In the genomic region with DNA sequence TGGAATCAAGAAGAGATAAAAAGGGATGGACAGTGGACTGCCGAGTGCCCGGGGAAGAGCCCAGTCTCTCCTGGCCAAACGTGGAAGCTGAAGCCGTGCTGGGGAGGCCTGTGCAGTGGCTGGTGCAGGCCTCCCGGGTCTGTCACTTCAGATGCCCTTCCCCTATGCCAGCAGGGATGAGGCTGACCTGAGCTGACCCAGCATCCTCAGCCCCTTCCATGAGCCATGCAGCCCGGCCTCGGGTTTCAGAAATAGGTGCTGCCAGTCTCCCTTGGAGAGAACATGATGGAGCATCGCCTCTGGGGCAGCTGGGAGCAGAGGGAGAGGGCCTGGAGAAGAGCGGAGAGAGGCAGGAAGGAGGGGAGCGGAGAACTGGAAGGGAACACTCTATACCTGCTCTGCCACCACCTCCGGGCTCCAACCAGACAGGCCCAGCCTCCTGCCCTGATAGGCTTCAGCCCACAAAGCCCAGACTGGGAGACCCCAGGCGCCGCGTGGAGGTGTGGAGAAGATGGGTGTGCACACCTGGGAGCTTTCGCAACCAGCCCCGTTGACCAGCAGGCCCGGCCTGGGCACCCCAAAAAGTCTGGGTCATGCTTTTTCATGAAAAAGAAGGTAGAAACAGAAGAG, we compare ENCODE assay signal across 16 cellular contexts.
"Had no signal": no experiment of that assay in that cellular context is flagged by ENCODE, and none has a peak within 500 bp of the region (broad histone marks: within the 10 kb centered on the region; RNA-seq: fewer than 3 reads in every experiment).

No MANE protein-coding gene starts in this region.

- H3K4me3 ChIP-seq: breast epithelium, left ventricle myocardium inferior, mucosa of descending colon had no signal

- ATAC-seq: activated CD8-positive, alpha-beta T cell treated with anti-CD3 and anti-CD28 coated beads for 36 hours; mucosa of descending colon had no signal

- H3K4me1 ChIP-seq: breast epithelium, left ventricle myocardium inferior, parathyroid adenoma had no signal

- DNase-seq: activated CD4-positive, alpha-beta T cell treated with anti-CD3 and anti-CD28 coated beads, Interleukin-2, amount 10 ng/mL, durations not matched to agents 24 days and 14 days; activated CD8-positive, alpha-beta T cell treated with anti-CD3 and anti-CD28 coated beads for 36 hours; activated naive CD4-positive, alpha-beta T cell treated with anti-CD3 and anti-CD28 coated beads for 36 hours; activated T-cell treated with anti-CD3 and anti-CD28 coated beads, Interleukin-2, amount 50 U/mL, for 24 hours; cortex of kidney; erythroblast; foreskin melanocyte; left ventricle myocardium inferior; mesenchymal stem cell; naive B cell; SK-N-SH; T1000; trophoblast cell had no signal

- H3K9me3 ChIP-seq: mucosa of descending colon, SK-N-SH had no signal

- H3K36me3 ChIP-seq: breast epithelium, left ventricle myocardium inferior had no signal

- H3K27ac ChIP-seq: breast epithelium, left ventricle myocardium inferior, parathyroid adenoma had no signal
